In genomic region chr3:17013571-17013970, GRCh38 we compare ENCODE assay signal across 25 cellular contexts.
A peak's percentile ranks its signal among the peaks of the same experiment; 100 is the strongest.
DNase-seq lines count a peak whose midpoint lies in the region; ATAC-seq, FAIRE-seq and TF ChIP-seq lines count a peak whose summit lies in the region.
"Had no signal": no experiment of that assay in that cellular context is flagged by ENCODE, and none has a peak within 500 bp of the region (broad histone marks: within the 10 kb centered on the region; RNA-seq: fewer than 3 reads in every experiment).

No MANE protein-coding gene starts in this region.

- H3K27ac Mint-ChIP-seq in activated T-cell treated with anti-CD3 and anti-CD28 coated beads, Interleukin-2, amount 50 U/mL, for 24 hours = peak overlapping the region; percentile 0
- H3K27ac Mint-ChIP-seq in stimulated activated memory B cell treated with anti-CD40 and anti-IgM and Interleukin-4, amounts not matched to agents 10 μg/mL and 1 μg/mL and 100 μg/mL, for 72 hours = peak overlapping the region; percentile 33
- H3K27ac Mint-ChIP-seq: activated CD8-positive, alpha-beta memory T cell treated with anti-CD3 and anti-CD28 coated beads, Interleukin-2, amount 10 ng/mL, durations not matched to agents 7 days and 5 days had no signal

- no peaks in the 10 kb centered on the region for H3K9me3 Mint-ChIP-seq in activated T-cell treated with anti-CD3 and anti-CD28 coated beads, Interleukin-2, amount 50 U/mL, for 24 hours
- H3K9me3 Mint-ChIP-seq in stimulated activated memory B cell treated with anti-CD40 and anti-IgM and Interleukin-4, amounts not matched to agents 10 μg/mL and 1 μg/mL and 100 μg/mL, for 72 hours = no peaks in the 10 kb centered on the region
- H3K9me3 Mint-ChIP-seq: naive thymus-derived CD4-positive, alpha-beta T cell had no signal

- H3K9me3 ChIP-seq in HUES48 (ENCODE audit: control insufficient read depth, insufficient read depth, low read length) = no peaks in the 10 kb centered on the region
- H3K9me3 ChIP-seq: BE2C, ovary, transverse colon had no signal

- no peaks in the 10 kb centered on the region for H3K27me3 ChIP-seq in HUES48 (ENCODE audit: control insufficient read depth, insufficient read depth, low read length)
- H3K27me3 ChIP-seq: BE2C, dorsolateral prefrontal cortex, ovary, transverse colon had no signal

- H3K36me3 Mint-ChIP-seq in activated T-cell treated with anti-CD3 and anti-CD28 coated beads, Interleukin-2, amount 50 U/mL, for 24 hours (ENCODE audit: low read depth) = peaks cover 65% of the 10 kb centered on the region
- H3K36me3 Mint-ChIP-seq in stimulated activated memory B cell treated with anti-CD40 and anti-IgM and Interleukin-4, amounts not matched to agents 10 μg/mL and 1 μg/mL and 100 μg/mL, for 72 hours = peaks cover 65% of the 10 kb centered on the region

- H3K9ac ChIP-seq in HUES48 (ENCODE audit: low read depth, low read length) = no peak overlapping the region

- no peak for FAIRE-seq in frontal cortex (lab: Jason Lieb, UNC)
- FAIRE-seq: H1 had no signal

- peaks cover 15% of the 10 kb centered on the region; the same call in 1 of the 2 replicates for H3K4me1 ChIP-seq in HUES48 (ENCODE audit: control insufficient read depth, insufficient read depth, low read length)
- H3K4me1 ChIP-seq: BE2C, transverse colon had no signal

- no peaks in the 10 kb centered on the region for H3K27me3 Mint-ChIP-seq in activated T-cell treated with anti-CD3 and anti-CD28 coated beads, Interleukin-2, amount 50 U/mL, for 24 hours
- no peaks in the 10 kb centered on the region for H3K27me3 Mint-ChIP-seq in stimulated activated memory B cell treated with anti-CD40 and anti-IgM and Interleukin-4, amounts not matched to agents 10 μg/mL and 1 μg/mL and 100 μg/mL, for 72 hours
- H3K27me3 Mint-ChIP-seq: activated CD8-positive, alpha-beta memory T cell treated with anti-CD3 and anti-CD28 coated beads, Interleukin-2, amount 10 ng/mL, durations not matched to agents 7 days and 5 days; naive thymus-derived CD4-positive, alpha-beta T cell had no signal

- no peak overlapping the region for H3K4me3 Mint-ChIP-seq in activated T-cell treated with anti-CD3 and anti-CD28 coated beads, Interleukin-2, amount 50 U/mL, for 24 hours
- H3K4me3 Mint-ChIP-seq in stimulated activated memory B cell treated with anti-CD40 and anti-IgM and Interleukin-4, amounts not matched to agents 10 μg/mL and 1 μg/mL and 100 μg/mL, for 72 hours = no peak overlapping the region
- H3K4me3 Mint-ChIP-seq: activated CD8-positive, alpha-beta memory T cell treated with anti-CD3 and anti-CD28 coated beads, Interleukin-2, amount 10 ng/mL, durations not matched to agents 7 days and 5 days had no signal

- peak overlapping the region; percentile 16 for H3K27ac ChIP-seq in HUES48 (ENCODE audit: low read depth, low read length)
- H3K27ac ChIP-seq: dorsolateral prefrontal cortex, ovary, RWPE1, transverse colon had no signal

- DNase-seq in activated T-cell treated with anti-CD3 and anti-CD28 coated beads, Interleukin-2, amount 50 U/mL, for 24 hours = no peak
- DNase-seq in activated T-cell treated with anti-CD3 and anti-CD28 coated beads for 4 hours (no peak), frontal cortex (ENCODE audit: low spot score in 2 of 2) (no peak), GM10266 (ENCODE audit: extremely low spot score) (no peak)
- DNase-seq: 8988T; activated CD4-positive, CD25-positive, alpha-beta regulatory T cell treated with anti-CD3 and anti-CD28 coated beads, Interleukin-2, amount 50 U/mL, for 72 hours; activated CD8-positive, alpha-beta memory T cell treated with anti-CD3 and anti-CD28 coated beads, Interleukin-2, amount 10 ng/mL, durations not matched to agents 7 days and 5 days; activated gamma-delta T cell; amygdala; BE2C; dorsolateral prefrontal cortex; foreskin fibroblast; kidney glomerular epithelial cell; mesenchymal stem cell; naive thymus-derived CD4-positive, alpha-beta T cell; NCI-H2029; ovary; stimulated activated naive CD4-positive, alpha-beta T cell treated with Interleukin-2 at 50 U/mL for 16 hours; transverse colon had no signal

- peaks cover 39% of the 10 kb centered on the region for H3K4me1 Mint-ChIP-seq in activated T-cell treated with anti-CD3 and anti-CD28 coated beads, Interleukin-2, amount 50 U/mL, for 24 hours (ENCODE audit: low read depth)
- H3K4me1 Mint-ChIP-seq in stimulated activated memory B cell treated with anti-CD40 and anti-IgM and Interleukin-4, amounts not matched to agents 10 μg/mL and 1 μg/mL and 100 μg/mL, for 72 hours = peaks cover 24% of the 10 kb centered on the region

- H3K36me3 ChIP-seq in HUES48 (ENCODE audit: control insufficient read depth, insufficient read depth, low read length) = peaks cover 5% of the 10 kb centered on the region; the same call in 1 of the 2 replicates
- H3K36me3 ChIP-seq: BE2C, ovary had no signal

- no peak for TF ChIP-seq CTCF in GM10266 (IDR thresholded peaks at IDR 0.05; ENCODE audit: control insufficient read depth, insufficient read depth, low read depth, missing control alignments)

- ATAC-seq in GM21529 (IDR thresholded peaks at IDR 0.05; ENCODE audit: unreplicated experiment) (peak; percentile 64), GM19328 (IDR thresholded peaks at IDR 0.05; ENCODE audit: unreplicated experiment) (no peak)
- ATAC-seq in stimulated activated memory B cell treated with anti-CD40 and anti-IgM and Interleukin-4, amounts not matched to agents 10 μg/mL and 1 μg/mL and 100 μg/mL, for 72 hours = no peak
- ATAC-seq: activated CD8-positive, alpha-beta memory T cell treated with anti-CD3 and anti-CD28 coated beads, Interleukin-2, amount 10 ng/mL, durations not matched to agents 7 days and 5 days; naive thymus-derived CD4-positive, alpha-beta T cell had no signal

- H3K4me3 ChIP-seq in HUES48 (ENCODE audit: low read depth, low read length) = no peak overlapping the region
- H3K4me3 ChIP-seq: ovary, transverse colon had no signal
